16 cellular contexts compared by ENCODE assay signal in genomic region chr17:79191270-79191934, GRCh38.
DNase-seq lines count a peak whose midpoint lies in the region; TF ChIP-seq lines count a peak whose summit lies in the region.
"Had no signal": no experiment of that assay in that cellular context is flagged by ENCODE, and none has a peak within 500 bp of the region (broad histone marks: within the 10 kb centered on the region; RNA-seq: fewer than 3 reads in every experiment).

No MANE protein-coding gene starts in this region.

- H2AFZ ChIP-seq in H9 (ENCODE audit: low read length) (no peak overlapping the region), neural progenitor cell (replicated peaks) (no peak overlapping the region)

- H4K20me1 ChIP-seq in H9 (ENCODE audit: control insufficient read depth, insufficient read depth, insufficient read length), result no peaks in the 10 kb centered on the region
- peaks cover 28% of the 10 kb centered on the region for H4K20me1 ChIP-seq in neural progenitor cell (ENCODE audit: low read depth)

- H3K4me1 Mint-ChIP-seq in H9 (peaks cover 52 to 59% of the 10 kb centered on the region in 2 experiments), neural progenitor cell (no peaks in the 10 kb centered on the region)
- H3K4me1 Mint-ChIP-seq: CD8-positive, alpha-beta memory T cell had no signal

- H3K18ac ChIP-seq in H9 (ENCODE audit: insufficient read length, low read depth, low read length), result no peak overlapping the region

- H3K27ac Mint-ChIP-seq in H9 (no peak overlapping the region; a peak in 2 of 7 replicates), neural progenitor cell (no peak overlapping the region)
- H3K27ac Mint-ChIP-seq: CD8-positive, alpha-beta memory T cell had no signal

- H3K4ac ChIP-seq in H9 (ENCODE audit: low read depth, low read length), result no peak overlapping the region

- TF ChIP-seq CTCF in H9 (conservative IDR thresholded peaks at IDR 0.05), result no peak
- no peak for TF ChIP-seq CTCF in WERI-Rb-1 (IDR thresholded peaks at IDR 0.05; ENCODE audit: low read depth, low read length)
- no peak for TF ChIP-seq CTCF in neural progenitor cell (IDR thresholded peaks at IDR 0.05)

- H3K27me3 ChIP-seq in H9 (ENCODE audit: insufficient read depth, low read length), result no peaks in the 10 kb centered on the region
- H3K27me3 ChIP-seq in WERI-Rb-1 (ENCODE audit: insufficient read depth, low read depth, severe bottlenecking), result no peaks in the 10 kb centered on the region
- peaks cover 6% of the 10 kb centered on the region for H3K27me3 ChIP-seq in neural progenitor cell

- H3K9ac ChIP-seq in H9 (ENCODE audit: extremely low read depth, insufficient read length, low read length) (no peak overlapping the region), neural progenitor cell (no peak overlapping the region)

- peaks cover 7% of the 10 kb centered on the region; the same call in 1 of the 2 replicates for H3K4me1 ChIP-seq in H9 (ENCODE audit: insufficient read depth, low read length)
- peaks cover 49% of the 10 kb centered on the region for H3K4me1 ChIP-seq in neural progenitor cell
- H3K4me1 ChIP-seq: A549, BE2C had no signal

- DNase-seq in ELF-1 (ENCODE audit: low read depth, low spot score), result peak; percentile 33
- no peak for DNase-seq in H9
- peak; percentile 88 for DNase-seq in WERI-Rb-1
- DNase-seq in neural progenitor cell (ENCODE audit: low spot score), result peak; percentile 78
- DNase-seq in NOMO-1 treated with dmso at 0.1 percent for 144 hours (lab: John Stamatoyannopoulos, UW; ENCODE audit: unreplicated experiment), result no peak
- no peak for DNase-seq in NCI-H2029 treated with DMSO at 0.1 percent for 48 hours (lab: John Stamatoyannopoulos, UW)
- no peak for DNase-seq in mucosa of gallbladder (ENCODE audit: low spot score)
- no peak for DNase-seq in cortex of kidney (lab: John Stamatoyannopoulos, UW)
- DNase-seq: BE2C; Calu3; CD8-positive, alpha-beta memory T cell; DMS 273 treated with DMSO at 0.1 percent for 48 hours; IMR-90; KBM-7 had no signal

- H3K4me3 Mint-ChIP-seq in H9 (no peak overlapping the region; a peak in 1 of 5 replicates), neural progenitor cell (no peak overlapping the region)
- H3K4me3 Mint-ChIP-seq: CD8-positive, alpha-beta memory T cell had no signal

- no peak overlapping the region for H3K56ac ChIP-seq in H9 (ENCODE audit: insufficient read length, low read depth, low read length)

- H2BK15ac ChIP-seq in H9 (ENCODE audit: low read depth, low read length), result no peak overlapping the region

- H3K4me3 ChIP-seq in WERI-Rb-1 (ENCODE audit: low read depth, low read length), result peak overlapping the region; percentile 24
- H3K4me3 ChIP-seq in neural progenitor cell, result no peak overlapping the region
- H3K4me3 ChIP-seq: A549, GM12878 had no signal

- no peak overlapping the region for H2BK12ac ChIP-seq in H9 (ENCODE audit: insufficient read length, low read depth, low read length)

- H3K9me3 ChIP-seq in H9 (ENCODE audit: control insufficient read depth, low read depth, low read length) (no peaks in the 10 kb centered on the region), WERI-Rb-1 (ENCODE audit: severe bottlenecking) (no peaks in the 10 kb centered on the region), neural progenitor cell (ENCODE audit: low read depth) (no peaks in the 10 kb centered on the region)
- H3K9me3 ChIP-seq: A549, BE2C had no signal

- H2BK120ac ChIP-seq in H9 (ENCODE audit: low read depth, low read length, poor library complexity, severe bottlenecking), result no peak overlapping the region

- H3K36me3 Mint-ChIP-seq in H9 (ENCODE audit: insufficient read depth in 1 of 3, low read depth in 3 of 3) (peaks cover 0 to 2% (median 0%) of the 10 kb centered on the region in 3 experiments; a peak in 2 of 7 replicates), neural progenitor cell (no peaks in the 10 kb centered on the region)
- H3K36me3 Mint-ChIP-seq: CD8-positive, alpha-beta memory T cell had no signal

- H4K91ac ChIP-seq in H9 (ENCODE audit: insufficient read length, low read depth, low read length), result no peak overlapping the region

- peaks cover 2% of the 10 kb centered on the region for H3K23me2 ChIP-seq in H9 (ENCODE audit: insufficient read length, low read depth, low read length, poor library complexity, severe bottlenecking)

- H2BK5ac ChIP-seq in H9 (ENCODE audit: insufficient read length, low read length), result no peak overlapping the region

- no peak overlapping the region for H3K4me2 ChIP-seq in H9 (ENCODE audit: insufficient read depth, insufficient read length, low read length)
- peak overlapping the region; percentile 74 for H3K4me2 ChIP-seq in neural progenitor cell
- H3K4me2 ChIP-seq: A549 had no signal

- H3K36me3 ChIP-seq in WERI-Rb-1 (no peaks in the 10 kb centered on the region), neural progenitor cell (no peaks in the 10 kb centered on the region)
- H3K36me3 ChIP-seq: BE2C had no signal

- H3K23ac ChIP-seq in H9 (ENCODE audit: insufficient read length, low read depth, low read length), result no peak overlapping the region

- H3F3A ChIP-seq in neural progenitor cell (ENCODE audit: low read depth), result peaks cover 44% of the 10 kb centered on the region

- H3K14ac ChIP-seq in H9 (ENCODE audit: insufficient read depth, low read length), result peak overlapping the region; percentile 36; the same call in 1 of the 2 replicates

- H3K27me3 Mint-ChIP-seq in H9 (ENCODE audit: low read depth) (peaks cover 5% of the 10 kb centered on the region), neural progenitor cell (ENCODE audit: insufficient read depth, low read depth) (peaks cover 30% of the 10 kb centered on the region)

- no peak overlapping the region for H3T11ph ChIP-seq in H9 (ENCODE audit: low read length)

- H3K79me1 ChIP-seq in H9 (ENCODE audit: insufficient read depth, low read depth, low read length, poor library complexity, severe bottlenecking), result no peaks in the 10 kb centered on the region

- H3K9me3 Mint-ChIP-seq in H9, result no peaks in the 10 kb centered on the region; a peak in 1 of 5 replicates
- no peaks in the 10 kb centered on the region for H3K9me3 Mint-ChIP-seq in neural progenitor cell

- no CpG with 5 or more reads among the region's 21 CpGs for WGBS in H9 (ENCODE audit: extremely low coverage, insufficient read length, low lambda C conversion rate)

- H3K27ac ChIP-seq in H9 (ENCODE audit: insufficient read length, low read depth, low read length) (no peak overlapping the region), WERI-Rb-1 (peak overlapping the region; percentile 67), neural progenitor cell (no peak overlapping the region)
- H3K27ac ChIP-seq: A549 had no signal

- H3K79me2 ChIP-seq in H9 (ENCODE audit: insufficient read depth, low read length) (no peaks in the 10 kb centered on the region), neural progenitor cell (ENCODE audit: low read depth) (no peaks in the 10 kb centered on the region)

- no peak overlapping the region for H2AK5ac ChIP-seq in H9 (ENCODE audit: insufficient read length, low read length)

- H4K8ac ChIP-seq in H9 (replicated peaks; ENCODE audit: insufficient read length, low read depth, low read length), result no peak overlapping the region

- H4K5ac ChIP-seq in H9 (ENCODE audit: insufficient read length, low read depth, low read length), result no peak overlapping the region

- no peak overlapping the region for H2BK20ac ChIP-seq in H9 (ENCODE audit: low read depth, low read length, poor library complexity, severe bottlenecking)

Comparison
In these comparisons a context has a peak if more than half of its experiments do, and no peak if none do; other contexts are left out.
1. DNase-seq: peak in ELF-1 (single experiment), WERI-Rb-1 (single experiment) and neural progenitor cell (single experiment); none in H9 (single experiment), NOMO-1 treated with dmso at 0.1 percent for 144 hours (single experiment), NCI-H2029 treated with DMSO at 0.1 percent for 48 hours (single experiment), mucosa of gallbladder (single experiment) and cortex of kidney (single experiment).